In genomic region chr13:110658218-110658911, GRCh38 we compare ENCODE assay signal across 8 cellular contexts. TPM values are rescaled to one million over a fixed set of nuclear protein-coding genes. Genes with fewer than 3 reads are reported as not detected.
DNase-seq lines count a peak whose midpoint lies in the region; ATAC-seq and TF ChIP-seq lines count a peak whose summit lies in the region.
"Not testable (repeated sequence)": the region's sequence is repeated elsewhere in the genome, so short reads cannot be mapped to it uniquely, and the experiment has no call there.

No MANE protein-coding gene starts in this region.

- peaks cover 41% of the 10 kb centered on the region for H3K36me3 ChIP-seq in DND-41 (ENCODE audit: insufficient read depth, low read length)

- H3K27me3 Mint-ChIP-seq in activated naive CD4-positive, alpha-beta T cell treated with anti-CD3 and anti-CD28 coated beads, Interleukin-2, amount 50 U/mL, for 24 hours; natural killer cell treated with Interleukin-12 subunit alpha and Interleukin-12 subunit beta and Interleukin-15 and Interleukin-18, amount 100 ng/mL, for 72 hours: not testable (repeated sequence)

- peaks cover 35% of the 10 kb centered on the region for H3K36me3 Mint-ChIP-seq in activated naive CD4-positive, alpha-beta T cell treated with anti-CD3 and anti-CD28 coated beads, Interleukin-2, amount 50 U/mL, for 24 hours
- peaks cover 26% of the 10 kb centered on the region for H3K36me3 Mint-ChIP-seq in natural killer cell treated with Interleukin-12 subunit alpha and Interleukin-12 subunit beta and Interleukin-15 and Interleukin-18, amount 100 ng/mL, for 72 hours

- not testable (repeated sequence) for H3K27me3 ChIP-seq in DND-41 (ENCODE audit: insufficient read depth, low read length, poor library complexity)

- H3K9me3 Mint-ChIP-seq in activated naive CD4-positive, alpha-beta T cell treated with anti-CD3 and anti-CD28 coated beads, Interleukin-2, amount 50 U/mL, for 24 hours; natural killer cell treated with Interleukin-12 subunit alpha and Interleukin-12 subunit beta and Interleukin-15 and Interleukin-18, amount 100 ng/mL, for 72 hours: not testable (repeated sequence)

- H3K4me1 Mint-ChIP-seq in activated naive CD4-positive, alpha-beta T cell treated with anti-CD3 and anti-CD28 coated beads, Interleukin-2, amount 50 U/mL, for 24 hours: peaks cover 38% of the 10 kb centered on the region
- peaks cover 27 to 35% of the 10 kb centered on the region in 2 donors for H3K4me1 Mint-ChIP-seq in natural killer cell treated with Interleukin-12 subunit alpha and Interleukin-12 subunit beta and Interleukin-15 and Interleukin-18, amount 100 ng/mL, for 72 hours (ENCODE audit: low read depth in 2 of 2)

- H3K27ac Mint-ChIP-seq in activated naive CD4-positive, alpha-beta T cell treated with anti-CD3 and anti-CD28 coated beads, Interleukin-2, amount 50 U/mL, for 24 hours: not testable (repeated sequence)
- peak overlapping the region; percentile 22 to 34 for H3K27ac Mint-ChIP-seq in natural killer cell treated with Interleukin-12 subunit alpha and Interleukin-12 subunit beta and Interleukin-15 and Interleukin-18, amount 100 ng/mL, for 72 hours

- peak overlapping the region; percentile 0 for H3K4me3 Mint-ChIP-seq in activated naive CD4-positive, alpha-beta T cell treated with anti-CD3 and anti-CD28 coated beads, Interleukin-2, amount 50 U/mL, for 24 hours
- peak overlapping the region; percentile 47 for H3K4me3 Mint-ChIP-seq in natural killer cell treated with Interleukin-12 subunit alpha and Interleukin-12 subunit beta and Interleukin-15 and Interleukin-18, amount 100 ng/mL, for 72 hours

- ATAC-seq in DND-41 (ENCODE audit: insufficient read depth, low read depth) (peak; percentile 83), GM19035 (IDR thresholded peaks at IDR 0.05; ENCODE audit: unreplicated experiment) (peak; percentile 93), GM21576 (IDR thresholded peaks at IDR 0.05; ENCODE audit: unreplicated experiment) (peak; percentile 92), HG03025 (IDR thresholded peaks at IDR 0.05; ENCODE audit: low FRiP score, unreplicated experiment) (peak; percentile 91), HG03558 (IDR thresholded peaks at IDR 0.05; ENCODE audit: extremely low read depth, unreplicated experiment) (peak; percentile 81)
- ATAC-seq in natural killer cell treated with Interleukin-12 subunit alpha and Interleukin-12 subunit beta and Interleukin-15 and Interleukin-18, amount 100 ng/mL, for 72 hours: peak; percentile 85 to 93

- H2AFZ ChIP-seq in DND-41 (ENCODE audit: low read depth, low read length): not testable (repeated sequence)

- H3K4me3 ChIP-seq in DND-41 (ENCODE audit: low read depth in 1 of 2, low read length in 2 of 2): not testable (repeated sequence)

- not testable (repeated sequence) for H3K79me2 ChIP-seq in DND-41 (ENCODE audit: insufficient read depth, low read length)

- H3K4me1 ChIP-seq in DND-41 (ENCODE audit: insufficient read depth, low read length): not testable (repeated sequence)

- H3K4me2 ChIP-seq in DND-41 (ENCODE audit: insufficient read depth, low read length): not testable (repeated sequence)

- H4K20me1 ChIP-seq in DND-41 (ENCODE audit: insufficient read depth, low read length): 0 out of 2 replicates have a peak, but pooled peaks cover 13% of the 10 kb centered on the region

- DNase-seq in DND-41; natural killer cell treated with Interleukin-12 subunit alpha and Interleukin-12 subunit beta and Interleukin-15 and Interleukin-18, amount 100 ng/mL, for 72 hours (ENCODE audit: low spot score): not testable (repeated sequence)
- DNase-seq in SIG-M5 treated with dmso at 0.1 percent for 504 hours (lab: John Stamatoyannopoulos, UW; ENCODE audit: unreplicated experiment): peak; percentile 97

- H3K9me3 ChIP-seq in DND-41 (ENCODE audit: insufficient read depth, low read length, severe bottlenecking): peaks cover 13% of the 10 kb centered on the region

- H3K9ac ChIP-seq in DND-41 (ENCODE audit: low read depth, low read length): not testable (repeated sequence)

- TF ChIP-seq CTCF in DND-41 (IDR thresholded peaks at IDR 0.05; ENCODE audit: borderline replicate concordance, extremely low read depth, low read length, poor library complexity, severe bottlenecking): not testable (repeated sequence)

- H3K27ac ChIP-seq in DND-41 (ENCODE audit: low read length): not testable (repeated sequence)

RNA-seq across cellular contexts. Expression of gene NAXD, which starts 43.0 kb away (rescaled TPM):
- 10 to 100 TPM; 20.7 to 31.9 TPM for total RNA-seq in natural killer cell treated with Interleukin-12 subunit alpha and Interleukin-12 subunit beta and Interleukin-15 and Interleukin-18, amount 100 ng/mL, for 72 hours

RNA-seq across cellular contexts. Expression of gene CARS2, which starts 47.6 kb away (rescaled TPM):
- 100 to 1,000 TPM in 1 of 2 donors, 10 to 100 TPM in 1; 58.1 to 112 TPM for total RNA-seq in natural killer cell treated with Interleukin-12 subunit alpha and Interleukin-12 subunit beta and Interleukin-15 and Interleukin-18, amount 100 ng/mL, for 72 hours

RNA-seq across cellular contexts. Expression of gene ING1, which starts 55.1 kb away (rescaled TPM):
- 10 to 100 TPM; 11.1 to 15.7 TPM for total RNA-seq in natural killer cell treated with Interleukin-12 subunit alpha and Interleukin-12 subunit beta and Interleukin-15 and Interleukin-18, amount 100 ng/mL, for 72 hours
